Comparison of ENCODE assay signal across 1 cellular context in the genomic region with DNA sequence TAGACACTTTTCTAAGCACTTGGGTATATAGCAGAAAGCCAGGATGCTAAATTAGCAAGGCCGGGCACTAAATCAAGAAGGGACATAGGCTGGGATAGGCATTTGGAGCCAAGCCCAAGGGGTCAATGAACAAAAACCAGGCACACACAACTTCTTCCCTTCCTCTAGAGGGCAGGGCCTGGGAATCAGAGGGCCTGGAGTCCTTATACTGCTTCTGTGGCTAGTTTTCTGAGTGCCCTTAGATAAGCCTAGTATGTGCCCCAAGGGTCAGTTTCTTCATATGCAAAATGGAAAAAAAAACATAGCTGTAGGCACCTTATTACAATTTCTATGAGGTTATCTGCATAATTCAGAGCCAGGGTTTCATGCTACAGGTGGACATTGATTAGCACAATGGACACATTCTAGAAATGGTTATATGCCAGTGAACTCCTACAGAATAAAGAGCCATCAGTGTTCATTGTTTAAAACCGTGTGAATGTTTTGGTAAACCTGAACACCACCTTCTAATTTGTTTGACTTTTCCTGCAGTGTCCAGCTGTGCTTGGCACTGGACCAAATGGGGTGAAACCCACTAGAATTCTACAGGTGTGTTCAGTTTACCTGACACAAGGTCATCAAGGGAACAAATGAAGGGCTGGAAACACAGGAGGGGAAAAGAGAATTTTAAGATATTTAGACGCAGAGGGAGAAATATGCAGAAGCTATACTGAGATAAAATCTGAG.
TF ChIP-seq lines count a peak whose summit lies in the region.

No MANE protein-coding gene starts in this region.

TF ChIP-seq in WTC11, 78 proteins besides CTCF, POLR2A, EP300 and RAD21 (continued from another document):
- TF ChIP-seq, protein P1, sequence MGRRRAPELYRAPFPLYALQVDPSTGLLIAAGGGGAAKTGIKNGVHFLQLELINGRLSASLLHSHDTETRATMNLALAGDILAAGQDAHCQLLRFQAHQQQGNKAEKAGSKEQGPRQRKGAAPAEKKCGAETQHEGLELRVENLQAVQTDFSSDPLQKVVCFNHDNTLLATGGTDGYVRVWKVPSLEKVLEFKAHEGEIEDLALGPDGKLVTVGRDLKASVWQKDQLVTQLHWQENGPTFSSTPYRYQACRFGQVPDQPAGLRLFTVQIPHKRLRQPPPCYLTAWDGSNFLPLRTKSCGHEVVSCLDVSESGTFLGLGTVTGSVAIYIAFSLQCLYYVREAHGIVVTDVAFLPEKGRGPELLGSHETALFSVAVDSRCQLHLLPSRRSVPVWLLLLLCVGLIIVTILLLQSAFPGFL (CRISPR knock-in tag; IDR thresholded peaks at IDR 0.05; ENCODE audit: borderline replicate concordance), result no peak
TF ChIP-seq in WTC11: peak in this region for 0.
